ENCODE assay signal across 26 cellular contexts in genomic region chr7:35012155-35012554, GRCh38.
"Had no signal": no experiment of that assay in that cellular context is flagged by ENCODE, and none has a peak within 500 bp of the region (broad histone marks: within the 10 kb centered on the region; RNA-seq: fewer than 3 reads in every experiment).

No MANE protein-coding gene starts in this region.

- H3K27ac Mint-ChIP-seq: naive B cell; natural killer cell treated with Interleukin-12 subunit alpha and Interleukin-12 subunit beta and Interleukin-15 and Interleukin-18, amount 100 ng/mL, for 72 hours; neural progenitor cell; progenitor cell of endocrine pancreas; stimulated activated effector memory CD8-positive, alpha-beta T cell treated with anti-CD3 and anti-CD28 coated beads, Interleukin-12 subunit alpha, Interleukin-12 subunit beta, amount 100 ng/mL, for 72 hours; type B pancreatic cell had no signal

- H3K36me3 ChIP-seq: neural progenitor cell had no signal

- H3K9me3 ChIP-seq: gastroesophageal sphincter, heart left ventricle, left lung, right atrium auricular region, stomach, thyroid gland had no signal

- H3K4me1 ChIP-seq: foreskin keratinocyte, gastroesophageal sphincter, left lung, neural progenitor cell, parathyroid adenoma, right atrium auricular region, thyroid gland had no signal

- H3K27me3 Mint-ChIP-seq: naive B cell; natural killer cell treated with Interleukin-12 subunit alpha and Interleukin-12 subunit beta and Interleukin-15 and Interleukin-18, amount 100 ng/mL, for 72 hours; progenitor cell of endocrine pancreas; type B pancreatic cell had no signal

- H3K4me3 ChIP-seq: dorsolateral prefrontal cortex, gastroesophageal sphincter, heart left ventricle, hepatocyte, left lung, neural progenitor cell, right atrium auricular region, stomach, thyroid gland had no signal

- H3K4me3 Mint-ChIP-seq: naive B cell; natural killer cell treated with Interleukin-12 subunit alpha and Interleukin-12 subunit beta and Interleukin-15 and Interleukin-18, amount 100 ng/mL, for 72 hours; neural progenitor cell; stimulated activated effector memory CD8-positive, alpha-beta T cell treated with anti-CD3 and anti-CD28 coated beads, Interleukin-12 subunit alpha, Interleukin-12 subunit beta, amount 100 ng/mL, for 72 hours; type B pancreatic cell had no signal

- H3K9me3 Mint-ChIP-seq: naive B cell; natural killer cell treated with Interleukin-12 subunit alpha and Interleukin-12 subunit beta and Interleukin-15 and Interleukin-18, amount 100 ng/mL, for 72 hours; neural progenitor cell; stimulated activated effector memory CD8-positive, alpha-beta T cell treated with anti-CD3 and anti-CD28 coated beads, Interleukin-12 subunit alpha, Interleukin-12 subunit beta, amount 100 ng/mL, for 72 hours; type B pancreatic cell had no signal

- DNase-seq: cerebellar nuclear complex; dorsolateral prefrontal cortex; effector CD4-positive, alpha-beta T cell; foreskin keratinocyte; heart left ventricle; kidney; left lung; mesendoderm; midbrain; naive B cell; stimulated activated CD4-positive, alpha-beta T cell treated with anti-CD3 and anti-CD28 coated beads, Interleukin-2, amount 100 ng/mL, for 24 hours; stimulated activated CD4-positive, alpha-beta T cell treated with anti-CD3 and anti-CD28 coated beads, Interleukin-4, amount 100 ng/mL, for 24 hours; stimulated activated naive CD4-positive, alpha-beta T cell treated with Interleukin-2 at 50 U/mL for 16 hours; stomach; thyroid gland had no signal

- H3K27me3 ChIP-seq: dorsolateral prefrontal cortex, foreskin keratinocyte, gastroesophageal sphincter, heart left ventricle, hepatocyte, left lung, neural progenitor cell, right atrium auricular region, stomach, thyroid gland had no signal

- ATAC-seq: esophagus mucosa; foreskin keratinocyte; gastroesophageal sphincter; heart left ventricle; left lung; natural killer cell treated with Interleukin-12 subunit alpha and Interleukin-12 subunit beta and Interleukin-15 and Interleukin-18, amount 100 ng/mL, for 72 hours; sciatic nerve; stimulated activated effector memory CD8-positive, alpha-beta T cell treated with anti-CD3 and anti-CD28 coated beads, Interleukin-12 subunit alpha, Interleukin-12 subunit beta, amount 100 ng/mL, for 72 hours had no signal

- H3K27ac ChIP-seq: dorsolateral prefrontal cortex, foreskin keratinocyte, gastroesophageal sphincter, heart left ventricle, hepatocyte, left lung, neural progenitor cell, parathyroid adenoma, right atrium auricular region, stomach, thyroid gland had no signal
